1 cellular context compared by ENCODE assay signal in genomic region chr20:23562721-23563342, GRCh38.
TF ChIP-seq lines count a peak whose summit lies in the region.

No MANE protein-coding gene starts in this region.

TF ChIP-seq in H1, 55 proteins besides CTCF, POLR2A, EP300 and RAD21:
- TF ChIP-seq MAFK (IDR thresholded peaks at IDR 0.05; ENCODE audit: low read depth, low read length) (no peak), SP1 (IDR thresholded peaks at IDR 0.05; ENCODE audit: low read depth, low read length) (no peak), RNF2 (IDR thresholded peaks at IDR 0.05; ENCODE audit: borderline replicate concordance, low read depth, low read length, missing control alignments, poor library complexity, severe bottlenecking) (no peak), RBBP5 (IDR thresholded peaks at IDR 0.05; ENCODE audit: borderline replicate concordance, low read depth, low read length) (no peak), TEAD4 (IDR thresholded peaks at IDR 0.05; ENCODE audit: low read depth, low read length) (no peak), CHD2 (IDR thresholded peaks at IDR 0.05; ENCODE audit: low read length) (no peak), SIX5 (IDR thresholded peaks at IDR 0.05; ENCODE audit: low read depth, low read length) (no peak), ZNF274 (IDR thresholded peaks at IDR 0.05; ENCODE audit: borderline replicate concordance, extremely low read depth, low read length) (no peak), SP4 (IDR thresholded peaks at IDR 0.05; ENCODE audit: low read length) (no peak), POU5F1 (IDR thresholded peaks at IDR 0.05; ENCODE audit: low read depth, low read length) (no peak), RFX5 (IDR thresholded peaks at IDR 0.05; ENCODE audit: borderline replicate concordance, low read depth, low read length) (no peak), TAF1 (IDR thresholded peaks at IDR 0.05; ENCODE audit: low read depth, low read length) (no peak), TCF12 (IDR thresholded peaks at IDR 0.05; ENCODE audit: low read depth, low read length) (no peak), TAF7 (optimal IDR thresholded peaks at IDR 0.05; ENCODE audit: borderline replicate concordance, low read depth, low read length) (no peak), JUN (IDR thresholded peaks at IDR 0.05; ENCODE audit: low read depth, low read length) (no peak), EGR1 (IDR thresholded peaks at IDR 0.05; ENCODE audit: borderline replicate concordance, low read depth, low read length) (no peak), RXRA (IDR thresholded peaks at IDR 0.05; ENCODE audit: insufficient read depth, low read depth, low read length) (no peak)
- TF ChIP-seq, protein P1, sequence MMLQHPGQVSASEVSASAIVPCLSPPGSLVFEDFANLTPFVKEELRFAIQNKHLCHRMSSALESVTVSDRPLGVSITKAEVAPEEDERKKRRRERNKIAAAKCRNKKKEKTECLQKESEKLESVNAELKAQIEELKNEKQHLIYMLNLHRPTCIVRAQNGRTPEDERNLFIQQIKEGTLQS (IDR thresholded peaks at IDR 0.05; ENCODE audit: insufficient read depth, low read depth, low read length), result no peak
